11 cellular contexts compared by ENCODE assay signal in genomic region chr6:53524455-53524815, GRCh38. TPM values are rescaled to one million over a fixed set of nuclear protein-coding genes. Genes with fewer than 3 reads are reported as not detected.
DNase-seq lines count a peak whose midpoint lies in the region; ATAC-seq and TF ChIP-seq lines count a peak whose summit lies in the region.
"Had no signal": no experiment of that assay in that cellular context is flagged by ENCODE, and none has a peak within 500 bp of the region (broad histone marks: within the 10 kb centered on the region; RNA-seq: fewer than 3 reads in every experiment).

No MANE protein-coding gene starts in this region.

- POLR2A ChIA-PET in BJ (lab: Charles Lee) (interaction anchor here (0.6 kb wide), 1 partner anchor 13 kb away, joined by 7 read pairs; no protein-coding TSS in a partner anchor), RWPE1 (lab: Yijun Ruan, JAX; ENCODE audit: low non-redundant PET) (no interaction called here), HEK293T (lab: Yijun Ruan, JAX) (interaction anchor here (1.0 kb wide), 1 partner anchor 24 kb away, joined by 4 read pairs; no protein-coding TSS in a partner anchor)
- POLR2A ChIA-PET in naive thymus-derived CD8-positive, alpha-beta T cell (lab: Charles Lee): no interaction called here

- DNase-seq in BJ (ENCODE audit: low read depth): peak; percentile 12
- peak; percentile 42 for DNase-seq in RWPE1 (ENCODE audit: low spot score)
- no peak for DNase-seq in esophagus muscularis mucosa (ENCODE audit: extremely low spot score)
- peak; percentile 55 for DNase-seq in osteoblast (ENCODE audit: insufficient read length, low spot score, missing footprints)
- DNase-seq in GM13976 (ENCODE audit: low spot score): no peak
- no peak for DNase-seq in naive thymus-derived CD8-positive, alpha-beta T cell
- DNase-seq in HEK293T (ENCODE audit: extremely low spot score): no peak
- DNase-seq in NOMO-1 (lab: John Stamatoyannopoulos, UW; ENCODE audit: unreplicated experiment in 2 of 2): no peak
- DNase-seq: Calu3; effector memory CD8-positive, alpha-beta T cell had no signal

- peaks cover 36 to 82% (median 70%) of the 10 kb centered on the region in 4 donors for H3K4me1 ChIP-seq in esophagus muscularis mucosa
- H3K4me1 ChIP-seq in osteoblast (ENCODE audit: insufficient read depth, low read length): peaks cover 8% of the 10 kb centered on the region

- in situ Hi-C loops in GM13976 (cut with MboI; ENCODE audit: low sequenced_read_pairs, unreplicated experiment): no loop called here

- TF ChIP-seq POLR2A in esophagus muscularis mucosa (IDR thresholded peaks at IDR 0.05; ENCODE audit: low read depth): no peak

- H3K9me3 Mint-ChIP-seq in naive thymus-derived CD8-positive, alpha-beta T cell: no peaks in the 10 kb centered on the region
- H3K9me3 Mint-ChIP-seq: effector memory CD8-positive, alpha-beta T cell had no signal

- ATAC-seq in naive thymus-derived CD8-positive, alpha-beta T cell: no peak
- ATAC-seq: effector memory CD8-positive, alpha-beta T cell had no signal

- H3K36me3 ChIP-seq in BJ (ENCODE audit: control insufficient read depth, insufficient read depth, low read length) (no peaks in the 10 kb centered on the region), esophagus muscularis mucosa (peaks cover 0 to 15% (median 12%) of the 10 kb centered on the region in 4 donors), osteoblast (ENCODE audit: insufficient read depth, low read length) (no peaks in the 10 kb centered on the region)
- H3K36me3 ChIP-seq: right atrium auricular region had no signal

- H2AFZ ChIP-seq in osteoblast (ENCODE audit: low read length): peak overlapping the region; percentile 13

- no peak overlapping the region for H3K4me3 ChIP-seq in BJ (ENCODE audit: low read depth, low read length)
- no peak overlapping the region for H3K4me3 ChIP-seq in esophagus muscularis mucosa
- no peak overlapping the region for H3K4me3 ChIP-seq in osteoblast (ENCODE audit: insufficient read depth, low read length)
- H3K4me3 ChIP-seq: right atrium auricular region had no signal

- CTCF ChIA-PET in BJ (lab: Yijun Ruan, JAX) (interaction anchor here (0.8 to 2.1 kb wide), 6 partner anchors 10 to 195 kb away, joined by 3 to 6 read pairs (median 3); partner anchors contain the start of gene GCLC), RWPE1 (lab: Yijun Ruan, JAX) (interaction anchor here (0.6 kb wide), 1 partner anchor 106 kb away, joined by 4 read pairs; no protein-coding TSS in a partner anchor), HEK293T (lab: Yijun Ruan, JAX) (interaction anchor here (1.4 kb wide), 1 partner anchor 194 kb away, joined by 5 read pairs; no protein-coding TSS in a partner anchor)

- WGBS in esophagus muscularis mucosa: 32% methylated on average over 1 of the region's 1 CpG

- H3K4me1 Mint-ChIP-seq in naive thymus-derived CD8-positive, alpha-beta T cell: peaks cover 4 to 20% (median 15%) of the 10 kb centered on the region in 4 donors

- no peak for TF ChIP-seq EP300 in esophagus muscularis mucosa (IDR thresholded peaks at IDR 0.05)

- TF ChIP-seq CTCF in BJ (IDR thresholded peaks at IDR 0.05; ENCODE audit: insufficient read depth, low read depth, low read length) (no peak), RWPE1 (conservative IDR thresholded peaks at IDR 0.05; ENCODE audit: low read depth) (no peak), esophagus muscularis mucosa (IDR thresholded peaks at IDR 0.05) (no peak), osteoblast (IDR thresholded peaks at IDR 0.05; ENCODE audit: extremely low read depth, low read depth, low read length) (no peak), GM13976 (IDR thresholded peaks at IDR 0.05; ENCODE audit: borderline replicate concordance, control extremely low read depth, extremely low read depth, insufficient read depth, missing control alignments) (no peak)

- no peak overlapping the region for H3K4me3 Mint-ChIP-seq in naive thymus-derived CD8-positive, alpha-beta T cell
- H3K4me3 Mint-ChIP-seq: effector memory CD8-positive, alpha-beta T cell had no signal

- peak overlapping the region in 1 of 10 donors; percentile 14 for H3K27ac Mint-ChIP-seq in naive thymus-derived CD8-positive, alpha-beta T cell
- H3K27ac Mint-ChIP-seq: effector memory CD8-positive, alpha-beta T cell had no signal

- peak overlapping the region; percentile 37 for H3K4me2 ChIP-seq in osteoblast (ENCODE audit: insufficient read depth, low read length)

- H3K27ac ChIP-seq in RWPE1 (no peak overlapping the region), esophagus muscularis mucosa (replicated peaks in 1 of 4) (peak overlapping the region; percentile 68 to 77 (median 74)), osteoblast (ENCODE audit: low read depth, low read length) (no peak overlapping the region)
- H3K27ac ChIP-seq: right atrium auricular region had no signal

- H3K27me3 Mint-ChIP-seq in naive thymus-derived CD8-positive, alpha-beta T cell: no peaks in the 10 kb centered on the region
- H3K27me3 Mint-ChIP-seq: effector memory CD8-positive, alpha-beta T cell had no signal

- no peaks in the 10 kb centered on the region for H4K20me1 ChIP-seq in osteoblast (ENCODE audit: insufficient read depth, low read length)

- peaks cover 20% of the 10 kb centered on the region for H3K79me2 ChIP-seq in osteoblast (ENCODE audit: insufficient read depth, low read length)

- H3K36me3 Mint-ChIP-seq in naive thymus-derived CD8-positive, alpha-beta T cell: peaks cover 0 to 18% (median 15%) of the 10 kb centered on the region in 3 donors

- intact Hi-C loops in esophagus muscularis mucosa (cut with DNase I): no loop called here

- H3K27me3 ChIP-seq in BJ (ENCODE audit: control insufficient read depth, insufficient read depth, low read length) (no peaks in the 10 kb centered on the region), esophagus muscularis mucosa (no peaks in the 10 kb centered on the region), osteoblast (ENCODE audit: insufficient read depth, low read length) (no peaks in the 10 kb centered on the region)
- H3K27me3 ChIP-seq: right atrium auricular region had no signal

- H3K9me3 ChIP-seq in esophagus muscularis mucosa (no peaks in the 10 kb centered on the region), osteoblast (ENCODE audit: low read depth, low read length) (no peaks in the 10 kb centered on the region)
- H3K9me3 ChIP-seq: right atrium auricular region had no signal

TF ChIP-seq in HEK293T, 16 proteins besides CTCF, POLR2A, EP300 and RAD21:
- TF ChIP-seq SUZ12 (IDR thresholded peaks at IDR 0.05) (no peak), FOXM1 (IDR thresholded peaks at IDR 0.05; ENCODE audit: borderline replicate concordance) (no peak), ZNF384 (IDR thresholded peaks at IDR 0.05) (no peak), BHLHE40 (IDR thresholded peaks at IDR 0.05; ENCODE audit: borderline replicate concordance) (no peak), ARNT (IDR thresholded peaks at IDR 0.05) (no peak), FOXA1 (IDR thresholded peaks at IDR 0.05) (no peak), HDGF (IDR thresholded peaks at IDR 0.05; ENCODE audit: borderline replicate concordance) (no peak), ELF4 (IDR thresholded peaks at IDR 0.05) (no peak), CTBP1 (IDR thresholded peaks at IDR 0.05; ENCODE audit: borderline replicate concordance) (no peak), SP1 (IDR thresholded peaks at IDR 0.05) (no peak)

RNA-seq across cellular contexts. Expression of gene GCLC, which starts 20.5 kb away (rescaled TPM):
- polyA plus RNA-seq in BJ (2011; rRNA removed): 8.4 and 15.0 TPM in 2 replicates
- polyA minus RNA-seq in BJ (2011; rRNA and poly(A)+ RNA removed): 8.3 and 8.9 TPM in 2 replicates
- total RNA-seq in esophagus muscularis mucosa (10 to 100 TPM; 57.7 to 70.8 (median 64.6) TPM), osteoblast (26.8 and 38.6 TPM in 2 replicates)
- 10 to 100 TPM; 53.8 to 54.3 TPM for total RNA-seq in naive thymus-derived CD8-positive, alpha-beta T cell
- 10 to 100 TPM in 2 of 3 donors, 1 to 10 TPM in 1; 9.2 to 13.5 (median 10.1) TPM for polyA plus RNA-seq in naive thymus-derived CD8-positive, alpha-beta T cell

Comparison
In these comparisons a context has a peak if more than half of its experiments do, and no peak if none do; other contexts are left out.
1. DNase-seq: peak in BJ (single experiment), RWPE1 (single experiment) and osteoblast (single experiment); none in esophagus muscularis mucosa (single experiment), GM13976 (single experiment), naive thymus-derived CD8-positive, alpha-beta T cell (0 of 10), HEK293T (single experiment) and NOMO-1 (0 of 2).
2. H3K27ac ChIP-seq: peak in esophagus muscularis mucosa (4 of 4); none in RWPE1 (single experiment) and osteoblast (single experiment).
3. POLR2A ChIA-PET loops: an anchor here in BJ (0.6 kb wide) and HEK293T (1.0 kb wide); none called in RWPE1 and naive thymus-derived CD8-positive, alpha-beta T cell.